Comparison of ENCODE assay signal across 10 cellular contexts in genomic region chr21:32712043-32712442, GRCh38. TPM values are rescaled to one million over a fixed set of nuclear protein-coding genes. Genes with fewer than 3 reads are reported as not detected.
DNase-seq lines count a peak whose midpoint lies in the region; ATAC-seq, FAIRE-seq and TF ChIP-seq lines count a peak whose summit lies in the region.
"Had no signal": no experiment of that assay in that cellular context is flagged by ENCODE, and none has a peak within 500 bp of the region (broad histone marks: within the 10 kb centered on the region; RNA-seq: fewer than 3 reads in every experiment).

No MANE protein-coding gene starts in this region.

- no peak for TF ChIP-seq RAD21 in HepG2 (CRISPR knock-in tag; IDR thresholded peaks at IDR 0.05)

- FAIRE-seq in HepG2 (lab: Jason Lieb, UNC) = no peak

- peak; percentile 98 for ATAC-seq in GM19324 (IDR thresholded peaks at IDR 0.05; ENCODE audit: low FRiP score, unreplicated experiment)
- peak; percentile 96 for ATAC-seq in HG03045 (IDR thresholded peaks at IDR 0.05; ENCODE audit: unreplicated experiment)
- peak in 3 of 4 experiments; percentile 47 to 62 (median 55) for ATAC-seq in T-cell (replicated peaks in 1 of 4)
- no peak for ATAC-seq in HepG2

- peak in 9 of 34 experiments; percentile 4 to 32 (median 6) for DNase-seq in T-cell
- DNase-seq in HepG2 (ENCODE audit: low spot score) = no peak
- DNase-seq in HAP-1 (ENCODE audit: low spot score in 2 of 2) = no peak
- no peak for DNase-seq in NCI-H2196 treated with DMSO at 0.1 percent for 48 hours (lab: John Stamatoyannopoulos, UW; ENCODE audit: unreplicated experiment)
- DNase-seq in osteoblast (ENCODE audit: insufficient read length, low spot score, missing footprints) = no peak
- DNase-seq: NCI-H1092 treated with DMSO at 0.1 percent for 48 hours had no signal

- TF ChIP-seq POLR2A in HepG2 (IDR thresholded peaks at IDR 0.05; ENCODE audit: insufficient read depth in 1 of 2, low read depth in 2 of 2, low read length in 2 of 2) = no peak

- H3K27ac ChIP-seq in DOHH2 (ENCODE audit: low read depth, low read length) = no peak overlapping the region
- H3K27ac ChIP-seq in HepG2 (ENCODE audit: extremely low read length, insufficient read depth, low read length) = no peak overlapping the region
- H3K27ac ChIP-seq in osteoblast (ENCODE audit: low read depth, low read length) = no peak overlapping the region
- H3K27ac ChIP-seq: thoracic aorta had no signal

- H4K20me1 ChIP-seq in DOHH2 (ENCODE audit: control insufficient read depth, insufficient read depth, low read depth, low read length) = peaks cover 27% of the 10 kb centered on the region
- no peaks in the 10 kb centered on the region for H4K20me1 ChIP-seq in HepG2 (ENCODE audit: insufficient read depth, low read length)
- no peaks in the 10 kb centered on the region for H4K20me1 ChIP-seq in osteoblast (ENCODE audit: insufficient read depth, low read length)

- BruUV-seq in HepG2 (replicated peaks; lab: Mats Ljungman, UMichigan) = no TSS peak

- no peak overlapping the region for H3K9ac ChIP-seq in HepG2 (ENCODE audit: insufficient read depth, low read depth, low read length)

- H3K9me3 ChIP-seq in DOHH2 (ENCODE audit: control insufficient read depth, insufficient read depth, low read length) (no peaks in the 10 kb centered on the region), HepG2 (ENCODE audit: low read length) (no peaks in the 10 kb centered on the region), HAP-1 (no peaks in the 10 kb centered on the region), osteoblast (ENCODE audit: low read depth, low read length) (no peaks in the 10 kb centered on the region)
- H3K9me3 ChIP-seq: thoracic aorta had no signal

- H3K36me3 ChIP-seq in DOHH2 (ENCODE audit: control insufficient read depth, low read length) = no peaks in the 10 kb centered on the region
- no peaks in the 10 kb centered on the region for H3K36me3 ChIP-seq in HepG2 (replicated peaks in 1 of 2; ENCODE audit: control insufficient read depth in 1 of 2, insufficient read depth in 2 of 2, low read length in 2 of 2)
- H3K36me3 ChIP-seq in HAP-1 (replicated peaks) = no peaks in the 10 kb centered on the region
- H3K36me3 ChIP-seq in osteoblast (ENCODE audit: insufficient read depth, low read length) = no peaks in the 10 kb centered on the region

- TF ChIP-seq CTCF in DOHH2 (IDR thresholded peaks at IDR 0.05; ENCODE audit: low read depth, low read length, poor library complexity, severe bottlenecking) (no peak), HepG2 (CRISPR knock-in tag; IDR thresholded peaks at IDR 0.05) (no peak), osteoblast (IDR thresholded peaks at IDR 0.05; ENCODE audit: extremely low read depth, low read depth, low read length) (no peak)

- H3K9me2 ChIP-seq in DOHH2 (replicated peaks; ENCODE audit: control insufficient read depth, low read length) = no peaks in the 10 kb centered on the region

- H3K4me3 Mint-ChIP-seq in T-cell = no peak overlapping the region

- H3K4me2 ChIP-seq in DOHH2 (ENCODE audit: low read length) (peak overlapping the region; percentile 57), HepG2 (ENCODE audit: low read depth, low read length) (no peak overlapping the region), osteoblast (ENCODE audit: insufficient read depth, low read length) (no peak overlapping the region)

- peaks cover 37 to 47% (median 44%) of the 10 kb centered on the region in 3 donors for H3K4me1 Mint-ChIP-seq in T-cell

- no peaks in the 10 kb centered on the region for H3K79me2 ChIP-seq in DOHH2 (ENCODE audit: control insufficient read depth, low read length)
- no peaks in the 10 kb centered on the region for H3K79me2 ChIP-seq in HepG2 (ENCODE audit: insufficient read depth, low read length)
- H3K79me2 ChIP-seq in osteoblast (ENCODE audit: insufficient read depth, low read length) = peaks cover 5% of the 10 kb centered on the region

- H3K36me3 Mint-ChIP-seq in T-cell = peaks cover 24% of the 10 kb centered on the region

- H3K9me3 Mint-ChIP-seq in T-cell = no peaks in the 10 kb centered on the region

- no peak overlapping the region for H2AFZ ChIP-seq in HepG2 (ENCODE audit: low read length)
- H2AFZ ChIP-seq in osteoblast (ENCODE audit: low read length) = no peak overlapping the region

- POLR2A ChIA-PET in T-cell (lab: Charles Lee) = interaction anchor here in 1 of 2 donors (0.8 kb wide), 1 partner anchor 10 kb away, joined by 7 read pairs; no protein-coding TSS in a partner anchor
- POLR2A ChIA-PET in HepG2 (lab: Yijun Ruan, JAX) = no interaction called here

- TF ChIP-seq EP300 in HepG2 (IDR thresholded peaks at IDR 0.05; ENCODE audit: low read depth in 2 of 2, low read length in 2 of 2) (no peak), HepG2 (CRISPR knock-in tag; IDR thresholded peaks at IDR 0.05; ENCODE audit: borderline replicate concordance) (no peak)

- H3K4me3 ChIP-seq in DOHH2 (ENCODE audit: low read length) (no peak overlapping the region), HepG2 (replicated peaks in 1 of 3; ENCODE audit: insufficient read depth in 1 of 3, low read depth in 2 of 3, low read length in 3 of 3) (no peak overlapping the region), HAP-1 (no peak overlapping the region), osteoblast (ENCODE audit: insufficient read depth, low read length) (no peak overlapping the region)
- H3K4me3 ChIP-seq: thoracic aorta had no signal

- CTCF ChIA-PET in T-cell (lab: Charles Lee) = interaction anchor here (0.5 to 0.9 kb wide), 3 partner anchors 15 to 735 kb away, joined by 3 to 5 read pairs (median 4); no protein-coding TSS in a partner anchor
- CTCF ChIA-PET in HepG2 (lab: Yijun Ruan, JAX; ENCODE audit: low intra/inter-chr PET ratio, low total read pairs) = no interaction called here

- peaks cover 23% of the 10 kb centered on the region for H3K4me1 ChIP-seq in DOHH2 (ENCODE audit: control insufficient read depth, low read length)
- no peaks in the 10 kb centered on the region for H3K4me1 ChIP-seq in HepG2 (ENCODE audit: insufficient read depth, low read length)
- H3K4me1 ChIP-seq in HAP-1 = peaks cover 5% of the 10 kb centered on the region
- H3K4me1 ChIP-seq in osteoblast (ENCODE audit: insufficient read depth, low read length) = no peaks in the 10 kb centered on the region

- intact Hi-C loops in HepG2 (cut with micrococcal nuclease; ENCODE audit: unreplicated experiment) = no loop called here

- in situ Hi-C loops in HepG2 (cut with HindIII; ENCODE audit: extremely low pct_ligation_motif_present, low pct_unique_long_range_greater_than_20kb) = no loop called here
- in situ Hi-C loops in HAP-1 (cut with MboI; ENCODE audit: low sequenced_read_pairs) = no loop called here

- H3K27ac Mint-ChIP-seq in T-cell = peak overlapping the region; percentile 28 to 31

- H3F3A ChIP-seq in DOHH2 (ENCODE audit: control insufficient read depth, insufficient read depth) = peaks cover 11% of the 10 kb centered on the region

- H3K27me3 Mint-ChIP-seq in T-cell = no peaks in the 10 kb centered on the region

- H3K27me3 ChIP-seq in DOHH2 (ENCODE audit: control insufficient read depth, low read length) (peaks cover 66% of the 10 kb centered on the region), HepG2 (ENCODE audit: control insufficient read depth in 1 of 2, insufficient read depth in 2 of 2, low read length in 2 of 2) (no peaks in the 10 kb centered on the region), HAP-1 (ENCODE audit: low read depth) (no peaks in the 10 kb centered on the region), osteoblast (ENCODE audit: insufficient read depth, low read length) (no peaks in the 10 kb centered on the region)

RNA-seq across cellular contexts. Expression of gene SYNJ1, which starts 15.8 kb away (rescaled TPM):
- 10 to 100 TPM; 15.2 to 24.0 (median 20.3) TPM for total RNA-seq in T-cell
- 2.7 and 6.4 TPM in 2 replicates for total RNA-seq in HepG2 (2016; rRNA removed; fragmentation: Illumina TruSeq; extraction: Trizol)
- 0.79 and 0.81 TPM in 2 replicates for total RNA-seq in HepG2 (2016; cell fraction: cytosol; rRNA removed; fragmentation: Illumina TruSeq; extraction: Trizol; ENCODE audit: low read depth)
- total RNA-seq in HepG2 (2016; cell fraction: insoluble cytoplasmic fraction; rRNA removed; fragmentation: Illumina TruSeq; extraction: Trizol) = 2.8 and 6.0 TPM in 2 replicates
- total RNA-seq in HepG2 (2016; cell fraction: membrane; rRNA removed; fragmentation: Illumina TruSeq; extraction: Trizol) = 1.4 and 2.0 TPM in 2 replicates
- total RNA-seq in HepG2 (2016; cell fraction: nucleus; rRNA removed; fragmentation: Illumina TruSeq; extraction: Trizol) = 5.3 and 5.5 TPM in 2 replicates
- 1.7 and 2.0 TPM in 2 replicates for polyA plus RNA-seq in HepG2 (2011; rRNA removed)
- polyA plus RNA-seq in HepG2 (2011; cell fraction: cytosol; rRNA removed) = 0.87 and 1.2 TPM in 2 replicates
- 5.9 and 6.7 TPM in 2 replicates for polyA plus RNA-seq in HepG2 (2011; cell fraction: nucleus; rRNA removed)
- polyA plus RNA-seq in HepG2 (2012) = 3.2 and 3.6 TPM in 2 replicates
- polyA plus RNA-seq in HepG2 (2016; cell fraction: cytosol; fragmentation: Illumina TruSeq; extraction: Trizol; ENCODE audit: low read depth) = 0.16 and 0.20 TPM in 2 replicates
- polyA plus RNA-seq in HepG2 (2016; cell fraction: insoluble cytoplasmic fraction; fragmentation: Illumina TruSeq; extraction: Trizol; ENCODE audit: low read depth) = 3.7 and 5.3 TPM in 2 replicates
- 0.62 and 0.63 TPM in 2 replicates for polyA plus RNA-seq in HepG2 (2016; cell fraction: membrane; fragmentation: Illumina TruSeq; extraction: Trizol; ENCODE audit: low read depth)
- polyA plus RNA-seq in HepG2 (2016; cell fraction: nucleus; fragmentation: Illumina TruSeq; extraction: Trizol; ENCODE audit: insufficient read depth, low read depth) = 8.5 and 10.3 TPM in 2 replicates
- 3.5 and 10.1 TPM in 2 replicates for polyA minus RNA-seq in HepG2 (2011; rRNA and poly(A)+ RNA removed; ENCODE audit: low replicate concordance)
- polyA minus RNA-seq in HepG2 (2011; cell fraction: cytosol; rRNA and poly(A)+ RNA removed) = 2.1 and 2.3 TPM in 2 replicates
- polyA minus RNA-seq in HepG2 (2011; cell fraction: nucleus; rRNA and poly(A)+ RNA removed) = 7.3 and 11.2 TPM in 2 replicates
- total RNA-seq in osteoblast = 5.6 and 6.2 TPM in 2 replicates

RNA-seq across cellular contexts. Expression of gene PAXBP1, which starts 59.5 kb away (rescaled TPM):
- total RNA-seq in T-cell = 10 to 100 TPM; 54.0 to 66.2 (median 58.2) TPM
- 24.6 and 40.8 TPM in 2 replicates for total RNA-seq in HepG2 (2016; rRNA removed; fragmentation: Illumina TruSeq; extraction: Trizol)
- 6.0 and 6.9 TPM in 2 replicates for total RNA-seq in HepG2 (2016; cell fraction: cytosol; rRNA removed; fragmentation: Illumina TruSeq; extraction: Trizol; ENCODE audit: low read depth)
- total RNA-seq in HepG2 (2016; cell fraction: insoluble cytoplasmic fraction; rRNA removed; fragmentation: Illumina TruSeq; extraction: Trizol) = 23.9 and 42.1 TPM in 2 replicates
- 10.8 and 14.0 TPM in 2 replicates for total RNA-seq in HepG2 (2016; cell fraction: membrane; rRNA removed; fragmentation: Illumina TruSeq; extraction: Trizol)
- 126 TPM in 2 replicates for total RNA-seq in HepG2 (2016; cell fraction: nucleus; rRNA removed; fragmentation: Illumina TruSeq; extraction: Trizol)
- 23.9 and 25.5 TPM in 2 replicates for polyA plus RNA-seq in HepG2 (2011; rRNA removed)
- 3.9 and 5.3 TPM in 2 replicates for polyA plus RNA-seq in HepG2 (2011; cell fraction: cytosol; rRNA removed)
- 69.2 and 76.4 TPM in 2 replicates for polyA plus RNA-seq in HepG2 (2011; cell fraction: nucleus; rRNA removed)
- polyA plus RNA-seq in HepG2 (2012) = 28.4 and 30.9 TPM in 2 replicates
- 2.1 and 2.6 TPM in 2 replicates for polyA plus RNA-seq in HepG2 (2016; cell fraction: cytosol; fragmentation: Illumina TruSeq; extraction: Trizol; ENCODE audit: low read depth)
- polyA plus RNA-seq in HepG2 (2016; cell fraction: insoluble cytoplasmic fraction; fragmentation: Illumina TruSeq; extraction: Trizol; ENCODE audit: low read depth) = 21.0 and 23.0 TPM in 2 replicates
- 6.7 and 6.8 TPM in 2 replicates for polyA plus RNA-seq in HepG2 (2016; cell fraction: membrane; fragmentation: Illumina TruSeq; extraction: Trizol; ENCODE audit: low read depth)
- polyA plus RNA-seq in HepG2 (2016; cell fraction: nucleus; fragmentation: Illumina TruSeq; extraction: Trizol; ENCODE audit: insufficient read depth, low read depth) = 139 and 142 TPM in 2 replicates
- 8.9 and 18.9 TPM in 2 replicates for polyA minus RNA-seq in HepG2 (2011; rRNA and poly(A)+ RNA removed; ENCODE audit: low replicate concordance)
- polyA minus RNA-seq in HepG2 (2011; cell fraction: cytosol; rRNA and poly(A)+ RNA removed) = 6.8 and 11.3 TPM in 2 replicates
- 155 and 174 TPM in 2 replicates for polyA minus RNA-seq in HepG2 (2011; cell fraction: nucleus; rRNA and poly(A)+ RNA removed)
- total RNA-seq in osteoblast = 33.6 and 34.0 TPM in 2 replicates
